Comparison of ENCODE assay signal across 19 cellular contexts in genomic region chr12:123933214-123933613, GRCh38.
"Had no signal": no experiment of that assay in that cellular context is flagged by ENCODE, and none has a peak within 500 bp of the region (broad histone marks: within the 10 kb centered on the region; RNA-seq: fewer than 3 reads in every experiment).

No MANE protein-coding gene starts in this region.

- H3K4me1 ChIP-seq: right lobe of liver, transverse colon had no signal

- H3K4me3 Mint-ChIP-seq: stimulated activated naive B cell treated with anti-CD40 and anti-IgM and Interleukin-4, amounts not matched to agents 10 μg/mL and 1 μg/mL and 100 μg/mL, for 72 hours; stimulated activated naive CD8-positive, alpha-beta T cell treated with anti-CD3 and anti-CD28 coated beads, Interleukin-15, Interleukin-2, amounts not matched to agents 100 ng/mL and 50 ng/mL, for 24 hours had no signal

- H3K27ac ChIP-seq: left lung, ovary, right lobe of liver, thoracic aorta, transverse colon had no signal

- DNase-seq: cortex of kidney; hypothalamus; left cardiac atrium; left lung; mammary epithelial cell; mesendoderm; midbrain; naive thymus-derived CD4-positive, alpha-beta T cell; occipital lobe; ovary; right lobe of liver; small intestine; stimulated activated CD4-positive, alpha-beta T cell treated with anti-CD3 and anti-CD28 coated beads, Interleukin-15, amount 100 ng/mL, for 24 hours; stimulated activated CD4-positive, alpha-beta T cell treated with anti-CD3 and anti-CD28 coated beads, Interleukin-2, amount 100 ng/mL, for 48 hours; stimulated activated naive B cell treated with anti-CD40 and anti-IgM and Interleukin-4, amounts not matched to agents 10 μg/mL and 1 μg/mL and 100 μg/mL, for 72 hours; transverse colon had no signal

- H3K27ac Mint-ChIP-seq: progenitor cell of endocrine pancreas; stimulated activated naive B cell treated with anti-CD40 and anti-IgM and Interleukin-4, amounts not matched to agents 10 μg/mL and 1 μg/mL and 100 μg/mL, for 72 hours; stimulated activated naive CD8-positive, alpha-beta T cell treated with anti-CD3 and anti-CD28 coated beads, Interleukin-15, Interleukin-2, amounts not matched to agents 100 ng/mL and 50 ng/mL, for 24 hours had no signal

- H3K27me3 ChIP-seq: left lung, ovary, right lobe of liver, transverse colon had no signal

- H3K4me3 ChIP-seq: left lung, ovary, right lobe of liver, thoracic aorta, transverse colon had no signal

- H3K9me3 Mint-ChIP-seq: naive thymus-derived CD4-positive, alpha-beta T cell; stimulated activated naive B cell treated with anti-CD40 and anti-IgM and Interleukin-4, amounts not matched to agents 10 μg/mL and 1 μg/mL and 100 μg/mL, for 72 hours; stimulated activated naive CD8-positive, alpha-beta T cell treated with anti-CD3 and anti-CD28 coated beads, Interleukin-15, Interleukin-2, amounts not matched to agents 100 ng/mL and 50 ng/mL, for 24 hours had no signal

- H3K9me3 ChIP-seq: left lung, ovary, right lobe of liver, thoracic aorta, transverse colon had no signal

- H3K36me3 ChIP-seq: ovary, right lobe of liver had no signal

- ATAC-seq: left cardiac atrium; left lung; naive thymus-derived CD4-positive, alpha-beta T cell; right lobe of liver had no signal

- H3K27me3 Mint-ChIP-seq: progenitor cell of endocrine pancreas; stimulated activated naive CD8-positive, alpha-beta T cell treated with anti-CD3 and anti-CD28 coated beads, Interleukin-15, Interleukin-2, amounts not matched to agents 100 ng/mL and 50 ng/mL, for 24 hours had no signal
